8 cellular contexts compared by ENCODE assay signal in genomic region chr7:90403174-90404113, GRCh38.
DNase-seq lines count a peak whose midpoint lies in the region; ATAC-seq and FAIRE-seq lines count a peak whose summit lies in the region.

TSS of gene CLDN12 (plus strand) at chr7:90403461. CDS start at chr7:90412677, 9,216 bp downstream.

- FAIRE-seq in GM18507 (lab: Jason Lieb, UNC): peak; percentile 96

- ATAC-seq in HG02970 (IDR thresholded peaks at IDR 0.05; ENCODE audit: low FRiP score, unreplicated experiment): peak; percentile 94

- DNase-seq in GM18507 (ENCODE audit: extremely low spot score, insufficient read length, low read depth) (peak; percentile 62), NCI-H187 treated with DMSO at 0.1 percent for 48 hours (lab: John Stamatoyannopoulos, UW) (peak; percentile 81), T-helper 9 cell (peak; percentile 63), astrocyte of the hippocampus (ENCODE audit: low read depth, low spot score) (peak; percentile 97), hippocampal formation (lab: John Stamatoyannopoulos, UW) (peak; percentile 66 to 85), retina (peak; percentile 90), cortex of kidney (lab: John Stamatoyannopoulos, UW) (no peak)
